In the genomic region with DNA sequence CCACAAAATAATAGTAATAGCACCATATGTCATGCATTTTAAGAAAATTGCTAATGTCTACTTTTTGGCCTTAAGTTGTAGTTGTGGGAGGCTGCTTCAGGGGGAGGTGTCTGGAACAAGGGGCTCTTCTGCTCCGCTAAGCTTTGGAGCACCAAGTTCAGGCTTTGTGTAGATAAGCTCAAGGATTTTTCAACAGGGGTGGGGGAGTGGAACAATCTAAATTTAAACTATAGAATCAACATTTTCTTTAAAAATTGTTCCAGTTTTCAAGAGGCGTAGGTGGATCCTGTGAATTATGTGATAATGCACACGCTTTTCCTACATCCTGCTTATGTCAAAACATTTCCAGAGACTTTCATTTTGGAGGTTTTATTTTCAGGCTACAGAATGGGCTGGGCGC, we compare ENCODE assay signal across 1 cellular context.
TF ChIP-seq lines count a peak whose summit lies in the region.

No MANE protein-coding gene starts in this region.

TF ChIP-seq in WTC11, 78 proteins besides CTCF, POLR2A, EP300 and RAD21:
- TF ChIP-seq HMGA2 (CRISPR knock-in tag; IDR thresholded peaks at IDR 0.05) = no peak
- no peak for TF ChIP-seq FOXP1 (CRISPR knock-in tag; IDR thresholded peaks at IDR 0.05; ENCODE audit: borderline replicate concordance)
- no peak for TF ChIP-seq PRDM15 (CRISPR knock-in tag; IDR thresholded peaks at IDR 0.05)
- no peak for TF ChIP-seq SMAD4 (CRISPR knock-in tag; IDR thresholded peaks at IDR 0.05)
